Comparison of ENCODE assay signal across 8 cellular contexts in genomic region chr16:70253291-70254094, GRCh38. TPM values are rescaled to one million over a fixed set of nuclear protein-coding genes. Genes with fewer than 3 reads are reported as not detected.
A peak's percentile ranks its signal among the peaks of the same experiment; 100 is the strongest.
DNase-seq lines count a peak whose midpoint lies in the region; ATAC-seq and TF ChIP-seq lines count a peak whose summit lies in the region.

No MANE protein-coding gene starts in this region.

- peaks cover 18% of the 10 kb centered on the region for H3K4me1 ChIP-seq in CD8-positive, alpha-beta T cell (ENCODE audit: insufficient read depth, low read length)
- peaks cover 5 to 7% of the 10 kb centered on the region in 2 experiments; a peak in 2 of 4 replicates for H3K4me1 ChIP-seq in HCT116 (ENCODE audit: control insufficient read depth in 1 of 2, insufficient read depth in 2 of 2, low read length in 2 of 2)
- H3K4me1 ChIP-seq in smooth muscle cell (ENCODE audit: low read depth) = peaks cover 10% of the 10 kb centered on the region

- CTCF ChIA-PET in CD8-positive, alpha-beta T cell (lab: Charles Lee) = interaction anchor here (0.9 to 1.8 kb wide), 3 partner anchors 9 to 400 kb away, joined by 3 to 9 read pairs (median 4); no protein-coding TSS in a partner anchor
- CTCF ChIA-PET in HCT116 (lab: Charles Lee) = interaction anchor here (1.5 kb wide), 1 partner anchor 14 kb away, joined by 4 read pairs; no protein-coding TSS in a partner anchor

- H2AFZ ChIP-seq in HCT116 (ENCODE audit: low read depth, low read length, poor library complexity, severe bottlenecking) = no peak overlapping the region
- no peak overlapping the region for H2AFZ ChIP-seq in smooth muscle cell (ENCODE audit: low read depth)

- no TSS peak for BruUV-seq in HCT116 (replicated peaks; lab: Mats Ljungman, UMichigan)

- H3K79me2 ChIP-seq in HCT116 (ENCODE audit: insufficient read depth, low read length) (peaks cover 30% of the 10 kb centered on the region), smooth muscle cell (ENCODE audit: low read depth) (peaks cover 20% of the 10 kb centered on the region)

- no peaks in the 10 kb centered on the region for H3K27me3 ChIP-seq in CD8-positive, alpha-beta T cell (ENCODE audit: insufficient read depth, low read length)
- no peaks in the 10 kb centered on the region for H3K27me3 ChIP-seq in HCT116 (ENCODE audit: insufficient read depth, low read length)
- H3K27me3 ChIP-seq in smooth muscle cell (ENCODE audit: low read depth) = no peaks in the 10 kb centered on the region

- H3K27ac ChIP-seq in CD8-positive, alpha-beta T cell (ENCODE audit: low read depth, low read length) = no peak overlapping the region
- peak overlapping the region; percentile 15; the same call in 1 of the 2 replicates for H3K27ac ChIP-seq in HCT116 (ENCODE audit: low read depth, low read length)
- no peak overlapping the region for H3K27ac ChIP-seq in smooth muscle cell (ENCODE audit: low read depth)

- peaks cover 16% of the 10 kb centered on the region for H3K4me1 Mint-ChIP-seq in CD8-positive, alpha-beta T cell (ENCODE audit: low read depth)

- 94% methylated on average over 16 of the region's 16 CpGs for WGBS in smooth muscle cell (ENCODE audit: low lambda C conversion rate)

- peaks cover 59% of the 10 kb centered on the region for H3K36me3 Mint-ChIP-seq in CD8-positive, alpha-beta T cell

- DNase-seq in CD8-positive, alpha-beta T cell = peak in 3 of 7 experiments; percentile 28 to 32 (median 28)
- DNase-seq in HCT116 (ENCODE audit: low read depth, low spot score) (peak; percentile 28), fibroblast of gingiva (ENCODE audit: low read depth) (peak; percentile 33), smooth muscle cell (lab: John Stamatoyannopoulos, UW; ENCODE audit: unreplicated experiment) (no peak), medulla oblongata (ENCODE audit: extremely low spot score) (no peak)
- DNase-seq in activated CD4-positive, alpha-beta T cell treated with anti-CD3 and anti-CD28 coated beads for 4 hours = peak; percentile 23 to 29

- H3K4me2 ChIP-seq in HCT116 (ENCODE audit: low read length) = no peak overlapping the region
- H3K4me2 ChIP-seq in smooth muscle cell = no peak overlapping the region

- no peaks in the 10 kb centered on the region for H3K9me3 ChIP-seq in CD8-positive, alpha-beta T cell (ENCODE audit: low read length)
- H3K9me3 ChIP-seq in HCT116 (ENCODE audit: control insufficient read depth in 1 of 2, insufficient read depth in 1 of 2, low read depth in 1 of 2, low read length in 2 of 2) (no peaks in the 10 kb centered on the region), smooth muscle cell (replicated peaks; ENCODE audit: low read depth) (no peaks in the 10 kb centered on the region)

- H3K4me3 ChIP-seq in CD8-positive, alpha-beta T cell (ENCODE audit: low read depth, low read length) = no peak overlapping the region
- no peak overlapping the region for H3K4me3 ChIP-seq in HCT116 (replicated peaks in 1 of 2; ENCODE audit: low read depth in 1 of 2, low read length in 2 of 2)
- no peak overlapping the region for H3K4me3 ChIP-seq in smooth muscle cell

- no peak overlapping the region for H3K4me3 Mint-ChIP-seq in CD8-positive, alpha-beta T cell

- no peak for TF ChIP-seq RAD21 in HCT116 (IDR thresholded peaks at IDR 0.05; ENCODE audit: low read depth)

- H3K27me3 Mint-ChIP-seq in CD8-positive, alpha-beta T cell (ENCODE audit: low read depth) = no peaks in the 10 kb centered on the region

- no peaks in the 10 kb centered on the region for H3K9me3 Mint-ChIP-seq in CD8-positive, alpha-beta T cell

- H3K9me2 ChIP-seq in HCT116 (ENCODE audit: insufficient read depth) = no peaks in the 10 kb centered on the region

- H3K36me3 ChIP-seq in CD8-positive, alpha-beta T cell (ENCODE audit: insufficient read depth, low read length) = peaks cover 24% of the 10 kb centered on the region
- peaks cover 25 to 53% of the 10 kb centered on the region in 2 experiments for H3K36me3 ChIP-seq in HCT116 (ENCODE audit: control insufficient read depth in 1 of 2, insufficient read depth in 2 of 2, low read length in 2 of 2)
- no peaks in the 10 kb centered on the region for H3K36me3 ChIP-seq in smooth muscle cell (ENCODE audit: low read depth)

- POLR2A ChIA-PET in CD8-positive, alpha-beta T cell (lab: Charles Lee) = no interaction called here
- POLR2A ChIA-PET in HCT116 (lab: Charles Lee) = interaction anchor here (1.3 kb wide), 1 partner anchor 35 kb away, joined by 6 read pairs; the partner anchor contains the start of gene AARS1

- no peak for TF ChIP-seq POLR2A in HCT116 (IDR thresholded peaks at IDR 0.05; ENCODE audit: borderline replicate concordance, extremely low read depth, insufficient read depth, insufficient read length)

- H3F3A ChIP-seq in smooth muscle cell (ENCODE audit: low read depth) = peaks cover 43% of the 10 kb centered on the region

- ATAC-seq in CD8-positive, alpha-beta T cell = no peak
- 0 out of 2 replicates have a peak, but pooled peaks have one; percentile 18 for ATAC-seq in HCT116
- ATAC-seq in GM21381 (IDR thresholded peaks at IDR 0.05; ENCODE audit: unreplicated experiment) = no peak
- ATAC-seq in GM21360 (IDR thresholded peaks at IDR 0.05; ENCODE audit: unreplicated experiment) = no peak

- no peaks in the 10 kb centered on the region for H4K20me1 ChIP-seq in HCT116 (ENCODE audit: insufficient read depth)
- H4K20me1 ChIP-seq in smooth muscle cell (ENCODE audit: low read depth) = peaks cover 49% of the 10 kb centered on the region

- intact Hi-C loops in CD8-positive, alpha-beta T cell (cut with DNase I, micrococcal nuclease) = loop anchor here in 1 of 2 experiments (2.0 to 5.0 kb wide), 2 partner anchors 35 to 686 kb away; partner anchors contain the start of genes AARS1 and NFAT5
- intact Hi-C loops in HCT116 (cut with micrococcal nuclease) = loop anchor here (10.0 kb wide), 1 partner anchor 89 kb away; no protein-coding TSS in a partner anchor

- peak; percentile 42 for TF ChIP-seq CTCF in CD8-positive, alpha-beta T cell (IDR thresholded peaks at IDR 0.05)
- TF ChIP-seq CTCF in HCT116 (IDR thresholded peaks at IDR 0.05 in 2 of 3, conservative IDR thresholded peaks at IDR 0.05 in 1 of 3; ENCODE audit: borderline replicate concordance in 1 of 3, insufficient read depth in 1 of 3, low read depth in 2 of 3, low read length in 2 of 3) (peak; percentile 22 to 65 (median 60); a peak in 4 of 6 replicates), smooth muscle cell (IDR thresholded peaks at IDR 0.05; ENCODE audit: borderline replicate concordance, insufficient read depth, poor library complexity, severe bottlenecking) (peak; percentile 47)

- H3K27ac Mint-ChIP-seq in CD8-positive, alpha-beta T cell = no peak overlapping the region

- H3K9ac ChIP-seq in HCT116 (ENCODE audit: low read length) (no peak overlapping the region), smooth muscle cell (ENCODE audit: low read depth) (no peak overlapping the region)

- RAD21 ChIA-PET in HCT116 (lab: Charles Lee; ENCODE audit: low non-redundant PET in 1 of 2, low total read pairs in 2 of 2, uncharacterized antibody in 2 of 2, unreplicated experiment in 2 of 2) = no interaction called here

TF ChIP-seq in HCT116, 20 proteins besides CTCF, POLR2A, EP300 and RAD21:
- TF ChIP-seq JUND (IDR thresholded peaks at IDR 0.05) = no peak

RNA-seq across cellular contexts. Expression of gene EXOSC6, which starts 1.8 kb away (rescaled TPM):
- total RNA-seq in CD8-positive, alpha-beta T cell = 10 to 100 TPM; 40.6 to 43.6 TPM
- total RNA-seq in HCT116 (2021; ENCODE audit: unreplicated experiment) (22.9 TPM), smooth muscle cell (10.0 and 10.7 TPM in 2 replicates)
- 5.0 and 6.7 TPM in 2 replicates for polyA plus RNA-seq in HCT116 (2012)
- 14.8 and 16.0 TPM in 2 replicates for polyA plus RNA-seq in smooth muscle cell

RNA-seq across cellular contexts. Expression of gene AARS1, which starts 35.8 kb away (rescaled TPM):
- total RNA-seq in CD8-positive, alpha-beta T cell = 10 to 100 TPM; 10.1 to 10.6 TPM
- total RNA-seq in HCT116 (2021; ENCODE audit: unreplicated experiment) (215 TPM), smooth muscle cell (54.0 and 67.0 TPM in 2 replicates)
- 269 and 273 TPM in 2 replicates for polyA plus RNA-seq in HCT116 (2012)
- 90.8 and 92.4 TPM in 2 replicates for polyA plus RNA-seq in smooth muscle cell

RNA-seq across cellular contexts. Expression of gene DDX19B, which starts 45.5 kb away (rescaled TPM):
- total RNA-seq in CD8-positive, alpha-beta T cell = 10 to 100 TPM; 30.5 to 33.1 TPM
- total RNA-seq in HCT116 (2021; ENCODE audit: unreplicated experiment) = 36.6 TPM
- 45.1 and 51.8 TPM in 2 replicates for polyA plus RNA-seq in HCT116 (2012)
- 24.5 and 49.6 TPM in 2 replicates for total RNA-seq in smooth muscle cell
- polyA plus RNA-seq in smooth muscle cell = 31.8 and 40.9 TPM in 2 replicates

Comparison
In these comparisons a context has a peak if more than half of its experiments do, and no peak if none do; other contexts are left out.
1. DNase-seq: peak in HCT116 (single experiment), activated CD4-positive, alpha-beta T cell treated with anti-CD3 and anti-CD28 coated beads for 4 hours (2 of 2) and fibroblast of gingiva (single experiment); none in smooth muscle cell (single experiment) and medulla oblongata (single experiment).
2. Peak in every context shown above with its lines, with median percentiles within 50 percentile points of each other: CTCF ChIP-seq.